Comparison of ENCODE assay signal across 1 cellular context in genomic region chr4:139301821-139302611, GRCh38.
TF ChIP-seq lines count a peak whose summit lies in the region.

NDUFC1 (minus strand) TSS chr4:139302477; CDS start chr4:139295798, 6,679 bp downstream.

TF ChIP-seq in K562, 482 proteins besides CTCF, POLR2A, EP300 and RAD21 (continued from another document and continues in another):
- no peak for TF ChIP-seq DEAF1 (CRISPR knock-in tag; IDR thresholded peaks at IDR 0.05)
- TF ChIP-seq NCOA2 (IDR thresholded peaks at IDR 0.05; ENCODE audit: partially characterized antibody in 2 of 2) = no peak
- no peak for TF ChIP-seq PHTF2 (CRISPR knock-in tag; IDR thresholded peaks at IDR 0.05)
- TF ChIP-seq POLR2H (tag; IDR thresholded peaks at IDR 0.05; ENCODE audit: low read depth) = no peak
- no peak for TF ChIP-seq HMG20B (CRISPR knock-in tag; IDR thresholded peaks at IDR 0.05)
- TF ChIP-seq POLR2B (IDR thresholded peaks at IDR 0.05; ENCODE audit: low read depth, partially characterized antibody) = no peak
- no peak for TF ChIP-seq ZNF274 (IDR thresholded peaks at IDR 0.05; ENCODE audit: borderline replicate concordance, low read depth, low read length)
- TF ChIP-seq EGR1 (conservative IDR thresholded peaks at IDR 0.05) = peak; percentile 47
- TF ChIP-seq RAD51 (IDR thresholded peaks at IDR 0.05; ENCODE audit: borderline replicate concordance, low read depth) = no peak
- no peak for TF ChIP-seq NFXL1 (CRISPR knock-in tag; IDR thresholded peaks at IDR 0.05)
- TF ChIP-seq ZNF263 (CRISPR knock-in tag; IDR thresholded peaks at IDR 0.05; ENCODE audit: borderline replicate concordance) = peak; percentile 61; the same call in 1 of the 2 replicates
- TF ChIP-seq CGGBP1 (CRISPR knock-in tag; IDR thresholded peaks at IDR 0.05) = no peak
- TF ChIP-seq PYGO2 (tag; IDR thresholded peaks at IDR 0.05) = no peak
- TF ChIP-seq RBFOX2 (IDR thresholded peaks at IDR 0.05; ENCODE audit: low read depth, low read length) = peak; percentile 73
- TF ChIP-seq TSHZ1 (CRISPR knock-in tag; IDR thresholded peaks at IDR 0.05) = no peak
- TF ChIP-seq SAP30 (IDR thresholded peaks at IDR 0.05; ENCODE audit: borderline replicate concordance, insufficient read depth, low read depth, low read length, poor library complexity, severe bottlenecking) = peak; percentile 88
- no peak for TF ChIP-seq KHSRP (IDR thresholded peaks at IDR 0.05)
- no peak for TF ChIP-seq GTF2B (IDR thresholded peaks at IDR 0.05; ENCODE audit: extremely low read depth, insufficient read length)
- no peak for TF ChIP-seq E2F6 (IDR thresholded peaks at IDR 0.05; ENCODE audit: borderline replicate concordance in 1 of 2, extremely low read depth in 1 of 2, insufficient read depth in 1 of 2, insufficient read length in 1 of 2, low read depth in 1 of 2, low read length in 1 of 2, poor library complexity in 1 of 2, severe bottlenecking in 1 of 2)
- no peak for TF ChIP-seq STAT5A (IDR thresholded peaks at IDR 0.05; ENCODE audit: borderline replicate concordance, low read length)
- TF ChIP-seq ZNF57 (CRISPR knock-in tag; IDR thresholded peaks at IDR 0.05) = no peak
- no peak for TF ChIP-seq BRF2 (IDR thresholded peaks at IDR 0.05; ENCODE audit: borderline replicate concordance, insufficient read depth, insufficient read length)
- no peak for TF ChIP-seq MYNN (IDR thresholded peaks at IDR 0.05)
- no peak for TF ChIP-seq MYNN (CRISPR knock-in tag; IDR thresholded peaks at IDR 0.05)
- TF ChIP-seq ZNF639 (CRISPR knock-in tag; conservative IDR thresholded peaks at IDR 0.05 in 1 of 2, IDR thresholded peaks at IDR 0.05 in 1 of 2) = no peak
- peak; percentile 87 for TF ChIP-seq PRDM10 (IDR thresholded peaks at IDR 0.05; ENCODE audit: partially characterized antibody)
- TF ChIP-seq ZNF121 (CRISPR knock-in tag; conservative IDR thresholded peaks at IDR 0.05) = no peak
- TF ChIP-seq TSC22D4 (tag; IDR thresholded peaks at IDR 0.05) = no peak
- no peak for TF ChIP-seq PBX2 (CRISPR knock-in tag; IDR thresholded peaks at IDR 0.05; ENCODE audit: low read depth)
- no peak for TF ChIP-seq PBX2 (tag; conservative IDR thresholded peaks at IDR 0.05; ENCODE audit: low read depth)
- no peak for TF ChIP-seq ZBTB8A (IDR thresholded peaks at IDR 0.05; ENCODE audit: partially characterized antibody)
- TF ChIP-seq ETS1 (conservative IDR thresholded peaks at IDR 0.05; ENCODE audit: control insufficient read depth, low read depth, low read length) = peak; percentile 53
- peak; percentile 18 for TF ChIP-seq TFAP4 (CRISPR knock-in tag; IDR thresholded peaks at IDR 0.05; ENCODE audit: borderline replicate concordance)
- TF ChIP-seq ZBTB1 (CRISPR knock-in tag; IDR thresholded peaks at IDR 0.05; ENCODE audit: borderline replicate concordance, low read depth) = no peak
- no peak for TF ChIP-seq PTTG1 (tag; IDR thresholded peaks at IDR 0.05; ENCODE audit: low read depth)
- TF ChIP-seq KLF10 (CRISPR knock-in tag; IDR thresholded peaks at IDR 0.05) = no peak
- no peak for TF ChIP-seq ZNF644 (tag; IDR thresholded peaks at IDR 0.05; ENCODE audit: low read depth)
- TF ChIP-seq FOSL1 (tag; conservative IDR thresholded peaks at IDR 0.05) = no peak
- TF ChIP-seq ATF2 (CRISPR knock-in tag; IDR thresholded peaks at IDR 0.05) = no peak
- TF ChIP-seq DDX20 (tag; IDR thresholded peaks at IDR 0.05; ENCODE audit: low read depth) = no peak
- TF ChIP-seq SETDB1 (IDR thresholded peaks at IDR 0.05; ENCODE audit: low read length) = no peak
- TF ChIP-seq CEBPG (CRISPR knock-in tag; IDR thresholded peaks at IDR 0.05) = no peak
- TF ChIP-seq CEBPG (tag; conservative IDR thresholded peaks at IDR 0.05 in 1 of 2, IDR thresholded peaks at IDR 0.05 in 1 of 2) = no peak
